ENCODE assay signal across 11 cellular contexts in genomic region chr1:198125995-198126758, GRCh38. TPM values are rescaled to one million over a fixed set of nuclear protein-coding genes. Genes with fewer than 3 reads are reported as not detected.
DNase-seq lines count a peak whose midpoint lies in the region; ATAC-seq and TF ChIP-seq lines count a peak whose summit lies in the region.
"Had no signal": no experiment of that assay in that cellular context is flagged by ENCODE, and none has a peak within 500 bp of the region (broad histone marks: within the 10 kb centered on the region; RNA-seq: fewer than 3 reads in every experiment).

No MANE protein-coding gene starts in this region.

- H3K4me3 ChIP-seq in SK-N-SH (ENCODE audit: low read depth in 2 of 2, low read length in 1 of 2) (no peak overlapping the region), foreskin fibroblast (ENCODE audit: low read depth in 1 of 2, low read length in 2 of 2) (no peak overlapping the region), skeletal muscle cell (ENCODE audit: low read depth, low read length) (no peak overlapping the region)
- H3K4me3 ChIP-seq: hepatocyte had no signal

- H3K9me2 ChIP-seq in SK-N-SH: no peaks in the 10 kb centered on the region

- 71% methylated on average over 2 of the region's 2 CpGs for WGBS in SK-N-SH (ENCODE audit: low lambda C conversion rate)

- DNase-seq in HCEC 1CT (peak; percentile 55), SK-N-SH (no peak), foreskin fibroblast (peak; percentile 71 to 76), skeletal muscle cell (ENCODE audit: low read depth) (peak; percentile 47), pons (ENCODE audit: low spot score) (no peak)
- DNase-seq: activated T-cell treated with anti-CD3 and anti-CD28 coated beads, Interleukin-2, amount 50 U/mL, for 4 hours; stimulated activated CD4-positive, alpha-beta T cell treated with anti-CD3 and anti-CD28 coated beads, Interleukin-15, amount 100 ng/mL, for 24 hours had no signal

- TF ChIP-seq CTCF in SK-N-SH (IDR thresholded peaks at IDR 0.05) (no peak), foreskin fibroblast (IDR thresholded peaks at IDR 0.05; ENCODE audit: low read depth, low read length) (no peak)

- peaks cover 43% of the 10 kb centered on the region for H3F3A ChIP-seq in SK-N-SH (replicated peaks; ENCODE audit: insufficient read depth)

- TF ChIP-seq RAD21 in SK-N-SH (IDR thresholded peaks at IDR 0.05; ENCODE audit: low read length): no peak

- H2AFZ ChIP-seq in SK-N-SH (ENCODE audit: low read depth): peak overlapping the region; percentile 52; the same call in 1 of the 2 replicates
- H2AFZ ChIP-seq: hepatocyte had no signal

- H3K4me1 ChIP-seq in SK-N-SH (ENCODE audit: control insufficient read depth in 1 of 2, insufficient read depth in 2 of 2, low read depth in 1 of 2, low read length in 1 of 2): peaks cover 15 to 28% of the 10 kb centered on the region in 2 experiments

- H3K9me3 ChIP-seq in SK-N-SH: no peaks in the 10 kb centered on the region

- peak overlapping the region; percentile 92 to 97 for H3K27ac ChIP-seq in SK-N-SH (ENCODE audit: low read depth in 2 of 2, low read length in 1 of 2)
- H3K27ac ChIP-seq: hepatocyte had no signal

- H3K36me3 ChIP-seq in SK-N-SH (replicated peaks in 1 of 2; ENCODE audit: control insufficient read depth in 1 of 2, insufficient read depth in 2 of 2, low read length in 1 of 2): no peaks in the 10 kb centered on the region

- POLR2A ChIA-PET in SK-N-SH (lab: Yijun Ruan, JAX): no interaction called here

- H4K20me1 ChIP-seq in SK-N-SH (ENCODE audit: insufficient read depth): no peaks in the 10 kb centered on the region

- H3K4me2 ChIP-seq in SK-N-SH: 0 out of 2 replicates have a peak overlapping the region, but pooled peaks have one; percentile 26
- H3K4me2 ChIP-seq: hepatocyte had no signal

- H3K79me2 ChIP-seq in SK-N-SH (ENCODE audit: insufficient read depth): no peaks in the 10 kb centered on the region
- H3K79me2 ChIP-seq: hepatocyte had no signal

- TF ChIP-seq EP300 in SK-N-SH (IDR thresholded peaks at IDR 0.05; ENCODE audit: borderline replicate concordance in 1 of 2, low read depth in 1 of 2, low read length in 1 of 2): no peak

- CTCF ChIA-PET in SK-N-SH (lab: Yijun Ruan, JAX): interaction anchor here (0.9 to 1.2 kb wide), 4 partner anchors 9 to 30 kb away, joined by 3 to 6 read pairs (median 3); partner anchors contain the start of gene NEK7

- H3K9ac ChIP-seq in SK-N-SH: no peak overlapping the region; the same call in 1 of the 2 replicates

- ATAC-seq in HG03045 (IDR thresholded peaks at IDR 0.05; ENCODE audit: unreplicated experiment): no peak
- no peak for ATAC-seq in GM21367 (IDR thresholded peaks at IDR 0.05; ENCODE audit: unreplicated experiment)
- no peak for ATAC-seq in HG02610 (IDR thresholded peaks at IDR 0.05; ENCODE audit: unreplicated experiment)
- ATAC-seq: activated T-cell treated with anti-CD3 and anti-CD28 coated beads, Interleukin-2, amount 50 U/mL, for 4 hours had no signal

- no peaks in the 10 kb centered on the region for H3K27me3 ChIP-seq in SK-N-SH (ENCODE audit: insufficient read depth)
- H3K27me3 ChIP-seq: hepatocyte had no signal

TF ChIP-seq in SK-N-SH, 30 proteins besides CTCF, POLR2A, EP300 and RAD21:
- TF ChIP-seq PBX3 (IDR thresholded peaks at IDR 0.05) (peak; percentile 81), TCF12 (IDR thresholded peaks at IDR 0.05) (peak; percentile 28; the same call in 1 of the 2 replicates), NFIC (IDR thresholded peaks at IDR 0.05; ENCODE audit: borderline replicate concordance) (peak; percentile 63), REST (IDR thresholded peaks at IDR 0.05; ENCODE audit: low read depth, low read length) (no peak), JUND (IDR thresholded peaks at IDR 0.05) (0 out of 2 replicates have a peak, but pooled peaks have one; percentile 17), SIN3A (IDR thresholded peaks at IDR 0.05; ENCODE audit: borderline replicate concordance, low read depth, low read length) (no peak)
TF ChIP-seq in SK-N-SH: peak in this region for 4.

RNA-seq across cellular contexts. Expression of gene NEK7, which starts 30.6 kb away (rescaled TPM):
- 85.8 and 146 TPM in 2 replicates for polyA plus RNA-seq in SK-N-SH (2012; rRNA removed)
- polyA plus RNA-seq in SK-N-SH (2012; cell fraction: cytosol; rRNA removed): 148 and 159 TPM in 2 replicates
- polyA plus RNA-seq in SK-N-SH (2012; cell fraction: nucleus; rRNA removed): 72.1 and 172 TPM in 2 replicates

Comparison
In these comparisons a context has a peak if more than half of its experiments do, and no peak if none do; other contexts are left out.
1. DNase-seq: peak in HCEC 1CT (single experiment), foreskin fibroblast (2 of 2) and skeletal muscle cell (single experiment); none in SK-N-SH (single experiment) and pons (single experiment).